ENCODE assay signal across 8 cellular contexts in genomic region chr15:90901799-90902655, GRCh38.
DNase-seq lines count a peak whose midpoint lies in the region; FAIRE-seq and TF ChIP-seq lines count a peak whose summit lies in the region.

No MANE protein-coding gene starts in this region.

- H3K4me3 ChIP-seq in GM08714 (ENCODE audit: low read length) (peak overlapping the region; percentile 70), LNCaP clone FGC (ENCODE audit: low read depth, low read length) (peak overlapping the region; percentile 72), SK-N-MC (peak overlapping the region; percentile 84), parathyroid adenoma (ENCODE audit: low read depth, low read length) (peak overlapping the region; percentile 65), tibial artery (peak overlapping the region; percentile 65 to 90)

- peak; percentile 87 for DNase-seq in H54 (ENCODE audit: insufficient read length, low spot score)
- peak; percentile 46 for DNase-seq in LNCaP clone FGC (ENCODE audit: low read depth)
- DNase-seq in SK-N-MC (ENCODE audit: low read depth, low spot score) = no peak
- DNase-seq in head of caudate nucleus = peak; percentile 66 to 91 (median 82)
- DNase-seq in tibial artery = peak; percentile 63 to 87

- H3K27me3 ChIP-seq in parathyroid adenoma (ENCODE audit: control insufficient read depth, insufficient read depth, low read length) (no peaks in the 10 kb centered on the region), tibial artery (no peaks in the 10 kb centered on the region)

- H3K9ac ChIP-seq in SK-N-MC (ENCODE audit: insufficient read length) (peak overlapping the region; percentile 79), parathyroid adenoma (peak overlapping the region; percentile 61)

- H3K4me3 Mint-ChIP-seq in activated naive CD8-positive, alpha-beta T cell = peak overlapping the region; percentile 84

- peaks cover 25% of the 10 kb centered on the region for H3K4me1 Mint-ChIP-seq in activated naive CD8-positive, alpha-beta T cell (ENCODE audit: low read depth)

- peak overlapping the region; percentile 95 for H2AFZ ChIP-seq in parathyroid adenoma

- peaks cover 3% of the 10 kb centered on the region for H3K79me2 ChIP-seq in parathyroid adenoma

- H3K36me3 ChIP-seq in SK-N-MC (ENCODE audit: insufficient read depth, low read length) (peaks cover 20% of the 10 kb centered on the region), parathyroid adenoma (ENCODE audit: control insufficient read depth, insufficient read depth, low read length) (no peaks in the 10 kb centered on the region), tibial artery (peaks cover 21 to 26% (median 21%) of the 10 kb centered on the region in 3 donors)

- H3K9me3 Mint-ChIP-seq in activated naive CD8-positive, alpha-beta T cell (ENCODE audit: low read depth) = no peaks in the 10 kb centered on the region

- H3K4me1 ChIP-seq in parathyroid adenoma = peaks cover 3% of the 10 kb centered on the region
- H3K4me1 ChIP-seq in tibial artery = peaks cover 0 to 22% (median 12%) of the 10 kb centered on the region in 4 donors

- intact Hi-C loops in head of caudate nucleus (cut with DNase I) (loop anchor here (2.0 kb wide), 1 partner anchor 31 kb away; the partner anchor contains the start of gene HDDC3), tibial artery (cut with DNase I; ENCODE audit: low total_unique reads) (loop anchor here (2.0 kb wide), 1 partner anchor 29 kb away; no protein-coding TSS in a partner anchor)

- H3K27ac ChIP-seq in SK-N-MC (no peak overlapping the region), parathyroid adenoma (peak overlapping the region; percentile 86), tibial artery (peak overlapping the region; percentile 80 to 94)

- peak overlapping the region; percentile 86 for H3K4me2 ChIP-seq in parathyroid adenoma (ENCODE audit: low read length)

- peak; percentile 11; the same call in 1 of the 2 replicates for TF ChIP-seq POLR2A in H54 (IDR thresholded peaks at IDR 0.05; ENCODE audit: low read depth, low read length)

- peak; percentile 74 for TF ChIP-seq CTCF in LNCaP clone FGC (IDR thresholded peaks at IDR 0.05; ENCODE audit: control insufficient read depth, extremely low read depth, insufficient read depth)
- peak; percentile 63 for TF ChIP-seq CTCF in parathyroid adenoma (IDR thresholded peaks at IDR 0.05)
- peak; percentile 64 to 79 for TF ChIP-seq CTCF in tibial artery (IDR thresholded peaks at IDR 0.05)

- peak overlapping the region; percentile 89 for H3K27ac Mint-ChIP-seq in activated naive CD8-positive, alpha-beta T cell

- H3K36me3 Mint-ChIP-seq in activated naive CD8-positive, alpha-beta T cell = peaks cover 6% of the 10 kb centered on the region

- no peak for FAIRE-seq in H54 (lab: Jason Lieb, UNC)

- no peaks in the 10 kb centered on the region for H3K27me3 Mint-ChIP-seq in activated naive CD8-positive, alpha-beta T cell

- H3K9me3 ChIP-seq in SK-N-MC (ENCODE audit: low read depth, low read length) (no peaks in the 10 kb centered on the region), parathyroid adenoma (ENCODE audit: control insufficient read depth, low read length) (no peaks in the 10 kb centered on the region), tibial artery (no peaks in the 10 kb centered on the region)
